ENCODE assay signal across 22 cellular contexts in the genomic region with DNA sequence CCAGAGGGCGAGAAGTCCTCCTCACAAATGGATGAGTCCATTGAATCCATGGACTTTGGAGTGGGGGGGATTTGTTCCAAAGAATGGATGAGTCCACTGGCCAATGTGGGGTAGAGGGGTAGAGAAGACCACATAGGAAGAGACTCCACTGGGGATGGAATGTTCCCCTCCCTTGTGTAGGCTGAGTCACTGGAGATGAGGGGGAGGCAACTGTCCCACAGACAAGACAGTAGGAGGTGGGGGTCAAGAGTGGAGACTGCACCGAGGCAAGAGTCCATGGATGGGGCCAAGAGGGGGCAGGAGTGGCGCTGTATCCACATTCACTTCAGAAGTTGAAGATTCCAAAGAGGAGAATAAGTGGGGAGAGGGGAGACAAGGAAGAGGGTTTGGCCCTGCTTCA. TPM values are rescaled to one million over a fixed set of nuclear protein-coding genes. Genes with fewer than 3 reads are reported as not detected.
DNase-seq lines count a peak whose midpoint lies in the region; ATAC-seq, FAIRE-seq and TF ChIP-seq lines count a peak whose summit lies in the region.
"Had no signal": no experiment of that assay in that cellular context is flagged by ENCODE, and none has a peak within 500 bp of the region (broad histone marks: within the 10 kb centered on the region; RNA-seq: fewer than 3 reads in every experiment).

No MANE protein-coding gene starts in this region.

- POLR2A ChIA-PET in HepG2 (lab: Yijun Ruan, JAX): interaction anchor here (1.1 to 1.4 kb wide), 2 partner anchors 9 to 52 kb away, joined by 3 to 5 read pairs; no protein-coding TSS in a partner anchor

- H3K9me3 ChIP-seq in HepG2 (ENCODE audit: low read length) (no peaks in the 10 kb centered on the region), right lobe of liver (no peaks in the 10 kb centered on the region), muscle layer of duodenum (ENCODE audit: control insufficient read depth in 1 of 2, low read length in 2 of 2) (no peaks in the 10 kb centered on the region)
- H3K9me3 ChIP-seq: A549; BLaER1 treated with 17β-estradiol and CSF1 and Interleukin-3, amounts not matched to agents 10 nM and 100 nM; breast epithelium; SJCRH30; upper lobe of left lung had no signal

- BruUV-seq in HepG2 (replicated peaks; lab: Mats Ljungman, UMichigan): no TSS peak

- no peak overlapping the region for H3K4me2 ChIP-seq in HepG2 (ENCODE audit: low read depth, low read length)
- H3K4me2 ChIP-seq: A549 had no signal

- H3K27ac Mint-ChIP-seq in chondrocyte (ENCODE audit: unreplicated experiment) (peak overlapping the region; percentile 66), type B pancreatic cell (peak overlapping the region; percentile 61)
- H3K27ac Mint-ChIP-seq: activated naive CD8-positive, alpha-beta T cell treated with anti-CD3 and anti-CD28 coated beads, Interleukin-2, amount 10 ng/mL, durations not matched to agents 7 days and 5 days had no signal

- no peak for DNase-seq in HepG2 (ENCODE audit: low spot score)
- DNase-seq in right lobe of liver: no peak
- DNase-seq in chondrocyte (ENCODE audit: low spot score): no peak
- no peak for DNase-seq in type B pancreatic cell (ENCODE audit: extremely low spot score, unreplicated experiment)
- DNase-seq in activated CD8-positive, alpha-beta memory T cell treated with anti-CD3 and anti-CD28 coated beads, Interleukin-2, amount 50 U/mL, for 48 hours: no peak
- no peak for DNase-seq in NOMO-1 treated with dmso at 0.1 percent for 144 hours (lab: John Stamatoyannopoulos, UW; ENCODE audit: unreplicated experiment)
- DNase-seq: activated naive CD8-positive, alpha-beta T cell treated with anti-CD3 and anti-CD28 coated beads, Interleukin-2, amount 10 ng/mL, durations not matched to agents 7 days and 5 days; NCI-H2029 treated with DMSO at 0.1 percent for 48 hours; NCI-H510A treated with DMSO at 0.1 percent for 48 hours; SJCRH30; upper lobe of left lung had no signal

- peaks cover 18 to 52% of the 10 kb centered on the region in 2 experiments for H3K36me3 ChIP-seq in HepG2 (replicated peaks in 1 of 2; ENCODE audit: control insufficient read depth in 1 of 2, insufficient read depth in 2 of 2, low read length in 2 of 2)
- H3K36me3 ChIP-seq in right lobe of liver: peaks cover 0 to 25% (median 10%) of the 10 kb centered on the region in 4 donors
- H3K36me3 ChIP-seq in muscle layer of duodenum (ENCODE audit: control insufficient read depth in 1 of 2, insufficient read depth in 2 of 2, low read length in 2 of 2): peaks cover 38 to 57% of the 10 kb centered on the region in 2 donors
- H3K36me3 ChIP-seq: breast epithelium had no signal

- no peak for TF ChIP-seq RAD21 in HepG2 (CRISPR knock-in tag; IDR thresholded peaks at IDR 0.05)

- H3K4me1 ChIP-seq in HepG2 (ENCODE audit: insufficient read depth, low read length) (peaks cover 15% of the 10 kb centered on the region), right lobe of liver (no peaks in the 10 kb centered on the region), muscle layer of duodenum (ENCODE audit: control insufficient read depth in 1 of 2, insufficient read depth in 2 of 2, low read length in 2 of 2) (peaks cover 0 to 14% of the 10 kb centered on the region in 2 donors)
- H3K4me1 ChIP-seq: A549, SJCRH30 had no signal

- H3K27ac ChIP-seq in HepG2 (ENCODE audit: extremely low read length, insufficient read depth, low read length): no peak overlapping the region
- no peak overlapping the region for H3K27ac ChIP-seq in right lobe of liver
- H3K27ac ChIP-seq in muscle layer of duodenum (ENCODE audit: low read length): peak overlapping the region; percentile 14
- H3K27ac ChIP-seq: A549; BLaER1 treated with 17β-estradiol and CSF1 and Interleukin-3, amounts not matched to agents 10 nM and 100 nM; SJCRH30 had no signal

- no peaks in the 10 kb centered on the region for H4K20me1 ChIP-seq in HepG2 (ENCODE audit: insufficient read depth, low read length)

- H3K4me3 ChIP-seq in HepG2 (replicated peaks in 1 of 3; ENCODE audit: insufficient read depth in 1 of 3, low read depth in 2 of 3, low read length in 3 of 3) (no peak overlapping the region), right lobe of liver (no peak overlapping the region), muscle layer of duodenum (ENCODE audit: low read depth in 1 of 2, low read length in 2 of 2) (no peak overlapping the region)
- H3K4me3 ChIP-seq: A549; BLaER1 treated with 17β-estradiol and CSF1 and Interleukin-3, amounts not matched to agents 10 nM and 100 nM; breast epithelium; SJCRH30; upper lobe of left lung had no signal

- no peak overlapping the region for H3K9ac ChIP-seq in HepG2 (ENCODE audit: insufficient read depth, low read depth, low read length)

- H3K4me3 Mint-ChIP-seq in chondrocyte (ENCODE audit: unreplicated experiment): no peak overlapping the region
- H3K4me3 Mint-ChIP-seq in type B pancreatic cell: no peak overlapping the region
- H3K4me3 Mint-ChIP-seq: activated naive CD8-positive, alpha-beta T cell treated with anti-CD3 and anti-CD28 coated beads, Interleukin-2, amount 10 ng/mL, durations not matched to agents 7 days and 5 days; IgD-negative memory B cell; naive thymus-derived CD8-positive, alpha-beta T cell; stimulated activated memory B cell treated with anti-CD40 and anti-IgM and Interleukin-4, amounts not matched to agents 10 μg/mL and 1 μg/mL and 100 μg/mL, for 72 hours had no signal

- in situ Hi-C loops in HepG2 (cut with HindIII; ENCODE audit: extremely low pct_ligation_motif_present, low pct_unique_long_range_greater_than_20kb): no loop called here

- no peak for ATAC-seq in HepG2
- no peak for ATAC-seq in right lobe of liver
- no peak for ATAC-seq in GM19328 (IDR thresholded peaks at IDR 0.05; ENCODE audit: unreplicated experiment)
- ATAC-seq: activated CD4-positive, CD25-positive, alpha-beta regulatory T cell treated with anti-CD3 and anti-CD28 coated beads, Interleukin-2, amount 50 U/mL, for 24 hours; esophagus mucosa; naive thymus-derived CD8-positive, alpha-beta T cell; stimulated activated memory B cell treated with anti-CD40 and anti-IgM and Interleukin-4, amounts not matched to agents 10 μg/mL and 1 μg/mL and 100 μg/mL, for 72 hours had no signal

- peak in 1 of 2 experiments; percentile 8; a peak in 1 of 4 replicates for TF ChIP-seq POLR2A in HepG2 (IDR thresholded peaks at IDR 0.05; ENCODE audit: insufficient read depth in 1 of 2, low read depth in 2 of 2, low read length in 2 of 2)
- no peak for TF ChIP-seq POLR2A in right lobe of liver (IDR thresholded peaks at IDR 0.05)

- no peak overlapping the region for H2AFZ ChIP-seq in HepG2 (ENCODE audit: low read length)

- H3K9me3 Mint-ChIP-seq in chondrocyte (ENCODE audit: low read depth) (no peaks in the 10 kb centered on the region), type B pancreatic cell (no peaks in the 10 kb centered on the region)
- H3K9me3 Mint-ChIP-seq: activated naive CD8-positive, alpha-beta T cell treated with anti-CD3 and anti-CD28 coated beads, Interleukin-2, amount 10 ng/mL, durations not matched to agents 7 days and 5 days; IgD-negative memory B cell; naive thymus-derived CD8-positive, alpha-beta T cell; stimulated activated memory B cell treated with anti-CD40 and anti-IgM and Interleukin-4, amounts not matched to agents 10 μg/mL and 1 μg/mL and 100 μg/mL, for 72 hours had no signal

- FAIRE-seq in HepG2 (lab: Jason Lieb, UNC): no peak
- FAIRE-seq: A549, GM12892 had no signal

- H3K36me3 Mint-ChIP-seq in chondrocyte (ENCODE audit: low read depth) (peaks cover 27% of the 10 kb centered on the region), type B pancreatic cell (peaks cover 34% of the 10 kb centered on the region)

- 98% methylated on average over 3 of the region's 3 CpGs for WGBS in HepG2 (ENCODE audit: low lambda C conversion rate)
- WGBS in right lobe of liver (ENCODE audit: insufficient coverage, low coverage, low lambda C conversion rate, missing lambda C conversion rate): 90% methylated on average over 3 of the region's 3 CpGs

- intact Hi-C loops in HepG2 (cut with micrococcal nuclease; ENCODE audit: unreplicated experiment): no loop called here
- intact Hi-C loops in right lobe of liver (cut with DNase I): no loop called here

- H3K27me3 Mint-ChIP-seq in chondrocyte (ENCODE audit: low read depth): no peaks in the 10 kb centered on the region
- no peaks in the 10 kb centered on the region for H3K27me3 Mint-ChIP-seq in type B pancreatic cell
- H3K27me3 Mint-ChIP-seq: activated naive CD8-positive, alpha-beta T cell treated with anti-CD3 and anti-CD28 coated beads, Interleukin-2, amount 10 ng/mL, durations not matched to agents 7 days and 5 days; IgD-negative memory B cell; naive thymus-derived CD8-positive, alpha-beta T cell; stimulated activated memory B cell treated with anti-CD40 and anti-IgM and Interleukin-4, amounts not matched to agents 10 μg/mL and 1 μg/mL and 100 μg/mL, for 72 hours had no signal

- H3K27me3 ChIP-seq in HepG2 (ENCODE audit: control insufficient read depth in 1 of 2, insufficient read depth in 2 of 2, low read length in 2 of 2) (no peaks in the 10 kb centered on the region), right lobe of liver (no peaks in the 10 kb centered on the region), muscle layer of duodenum (ENCODE audit: low read depth, low read length) (no peaks in the 10 kb centered on the region)
- H3K27me3 ChIP-seq: BLaER1 treated with 17β-estradiol and CSF1 and Interleukin-3, amounts not matched to agents 10 nM and 100 nM; breast epithelium; SJCRH30; upper lobe of left lung had no signal

- peaks cover 18% of the 10 kb centered on the region for H3K4me1 Mint-ChIP-seq in chondrocyte (ENCODE audit: low read depth)
- peaks cover 21% of the 10 kb centered on the region for H3K4me1 Mint-ChIP-seq in type B pancreatic cell (ENCODE audit: unreplicated experiment)

- TF ChIP-seq EP300 in HepG2 (IDR thresholded peaks at IDR 0.05; ENCODE audit: low read depth in 2 of 2, low read length in 2 of 2): no peak
- no peak for TF ChIP-seq EP300 in HepG2 (CRISPR knock-in tag; IDR thresholded peaks at IDR 0.05; ENCODE audit: borderline replicate concordance)

- CTCF ChIA-PET in HepG2 (lab: Yijun Ruan, JAX; ENCODE audit: low intra/inter-chr PET ratio, low total read pairs): no interaction called here

- H3K79me2 ChIP-seq in HepG2 (ENCODE audit: insufficient read depth, low read length): peaks cover 16% of the 10 kb centered on the region

- TF ChIP-seq CTCF in HepG2 (CRISPR knock-in tag; IDR thresholded peaks at IDR 0.05) (no peak), right lobe of liver (IDR thresholded peaks at IDR 0.05) (no peak), chondrocyte (IDR thresholded peaks at IDR 0.05) (no peak), type B pancreatic cell (conservative IDR thresholded peaks at IDR 0.05) (no peak)

RNA-seq across cellular contexts. Expression of gene EGFL8, which starts 4.4 kb away (rescaled TPM):
- total RNA-seq in HepG2 (2016; rRNA removed; fragmentation: Illumina TruSeq; extraction: Trizol) (3.1 and 11.5 TPM in 2 replicates), right lobe of liver (1 to 10 TPM; 1.4 to 6.0 (median 4.2) TPM), chondrocyte (14.3 to 16.3 TPM (median 15.4 TPM) in 3 replicates), type B pancreatic cell (ENCODE audit: low replicate concordance) (27.1 and 35.8 TPM in 2 replicates)
- total RNA-seq in HepG2 (2016; cell fraction: cytosol; rRNA removed; fragmentation: Illumina TruSeq; extraction: Trizol; ENCODE audit: low read depth): 10.1 and 11.4 TPM in 2 replicates
- total RNA-seq in HepG2 (2016; cell fraction: insoluble cytoplasmic fraction; rRNA removed; fragmentation: Illumina TruSeq; extraction: Trizol): 2.7 and 10.8 TPM in 2 replicates
- total RNA-seq in HepG2 (2016; cell fraction: membrane; rRNA removed; fragmentation: Illumina TruSeq; extraction: Trizol): 8.3 and 8.6 TPM in 2 replicates
- total RNA-seq in HepG2 (2016; cell fraction: nucleus; rRNA removed; fragmentation: Illumina TruSeq; extraction: Trizol): 10.1 and 19.2 TPM in 2 replicates
- 10.0 and 11.5 TPM in 2 replicates for polyA plus RNA-seq in HepG2 (2011; rRNA removed)
- 2.6 and 4.0 TPM in 2 replicates for polyA plus RNA-seq in HepG2 (2011; cell fraction: cytosol; rRNA removed)
- 57.8 and 67.9 TPM in 2 replicates for polyA plus RNA-seq in HepG2 (2011; cell fraction: nucleus; rRNA removed)
- polyA plus RNA-seq in HepG2 (2012): 6.6 and 13.6 TPM in 2 replicates
- polyA plus RNA-seq in HepG2 (2016; cell fraction: cytosol; fragmentation: Illumina TruSeq; extraction: Trizol; ENCODE audit: low read depth): 13.9 and 14.0 TPM in 2 replicates
- polyA plus RNA-seq in HepG2 (2016; cell fraction: insoluble cytoplasmic fraction; fragmentation: Illumina TruSeq; extraction: Trizol; ENCODE audit: low read depth): 3.1 and 5.1 TPM in 2 replicates
- polyA plus RNA-seq in HepG2 (2016; cell fraction: membrane; fragmentation: Illumina TruSeq; extraction: Trizol; ENCODE audit: low read depth): 9.9 and 10.7 TPM in 2 replicates
- 58.3 and 58.6 TPM in 2 replicates for polyA plus RNA-seq in HepG2 (2016; cell fraction: nucleus; fragmentation: Illumina TruSeq; extraction: Trizol; ENCODE audit: insufficient read depth, low read depth)
- 1.8 and 2.1 TPM in 2 replicates for polyA minus RNA-seq in HepG2 (2011; rRNA and poly(A)+ RNA removed; ENCODE audit: low replicate concordance)
- 0.30 and 0.88 TPM in 2 replicates for polyA minus RNA-seq in HepG2 (2011; cell fraction: cytosol; rRNA and poly(A)+ RNA removed)
- 6.0 and 7.3 TPM in 2 replicates for polyA minus RNA-seq in HepG2 (2011; cell fraction: nucleus; rRNA and poly(A)+ RNA removed)
- polyA plus RNA-seq: IgD-negative memory B cell had no signal

RNA-seq across cellular contexts. Expression of gene AGPAT1, which starts 7.1 kb away (rescaled TPM):
- total RNA-seq in HepG2 (2016; rRNA removed; fragmentation: Illumina TruSeq; extraction: Trizol): 40.4 and 51.3 TPM in 2 replicates
- 81.2 and 93.6 TPM in 2 replicates for total RNA-seq in HepG2 (2016; cell fraction: cytosol; rRNA removed; fragmentation: Illumina TruSeq; extraction: Trizol; ENCODE audit: low read depth)
- 33.4 and 51.4 TPM in 2 replicates for total RNA-seq in HepG2 (2016; cell fraction: insoluble cytoplasmic fraction; rRNA removed; fragmentation: Illumina TruSeq; extraction: Trizol)
- 155 and 171 TPM in 2 replicates for total RNA-seq in HepG2 (2016; cell fraction: membrane; rRNA removed; fragmentation: Illumina TruSeq; extraction: Trizol)
- total RNA-seq in HepG2 (2016; cell fraction: nucleus; rRNA removed; fragmentation: Illumina TruSeq; extraction: Trizol): 32.0 and 35.9 TPM in 2 replicates
- 139 and 164 TPM in 2 replicates for polyA plus RNA-seq in HepG2 (2011; rRNA removed)
- polyA plus RNA-seq in HepG2 (2011; cell fraction: cytosol; rRNA removed): 172 and 177 TPM in 2 replicates
- polyA plus RNA-seq in HepG2 (2011; cell fraction: nucleus; rRNA removed): 110 and 131 TPM in 2 replicates
- 90.8 and 93.8 TPM in 2 replicates for polyA plus RNA-seq in HepG2 (2012)
- 243 and 265 TPM in 2 replicates for polyA plus RNA-seq in HepG2 (2016; cell fraction: cytosol; fragmentation: Illumina TruSeq; extraction: Trizol; ENCODE audit: low read depth)
- polyA plus RNA-seq in HepG2 (2016; cell fraction: insoluble cytoplasmic fraction; fragmentation: Illumina TruSeq; extraction: Trizol; ENCODE audit: low read depth): 72.4 and 91.5 TPM in 2 replicates
- 343 and 366 TPM in 2 replicates for polyA plus RNA-seq in HepG2 (2016; cell fraction: membrane; fragmentation: Illumina TruSeq; extraction: Trizol; ENCODE audit: low read depth)
- 92.4 and 99.1 TPM in 2 replicates for polyA plus RNA-seq in HepG2 (2016; cell fraction: nucleus; fragmentation: Illumina TruSeq; extraction: Trizol; ENCODE audit: insufficient read depth, low read depth)
- polyA minus RNA-seq in HepG2 (2011; rRNA and poly(A)+ RNA removed; ENCODE audit: low replicate concordance): 171 and 334 TPM in 2 replicates
- polyA minus RNA-seq in HepG2 (2011; cell fraction: cytosol; rRNA and poly(A)+ RNA removed): 80.3 and 91.5 TPM in 2 replicates
- polyA minus RNA-seq in HepG2 (2011; cell fraction: nucleus; rRNA and poly(A)+ RNA removed): 25.5 and 38.5 TPM in 2 replicates
- 10 to 100 TPM; 23.5 to 36.9 (median 31.6) TPM for total RNA-seq in right lobe of liver
- total RNA-seq in chondrocyte: 66.7 to 77.2 TPM (median 67.0 TPM) in 3 replicates
- total RNA-seq in type B pancreatic cell (ENCODE audit: low replicate concordance): 64.1 and 76.3 TPM in 2 replicates

RNA-seq across cellular contexts. Expression of gene RNF5, which starts 9.4 kb away (rescaled TPM):
- total RNA-seq in HepG2 (2016; rRNA removed; fragmentation: Illumina TruSeq; extraction: Trizol): 98.0 and 107 TPM in 2 replicates
- total RNA-seq in HepG2 (2016; cell fraction: cytosol; rRNA removed; fragmentation: Illumina TruSeq; extraction: Trizol; ENCODE audit: low read depth): 51.1 and 51.5 TPM in 2 replicates
- 100 and 113 TPM in 2 replicates for total RNA-seq in HepG2 (2016; cell fraction: insoluble cytoplasmic fraction; rRNA removed; fragmentation: Illumina TruSeq; extraction: Trizol)
- 81.3 and 84.1 TPM in 2 replicates for total RNA-seq in HepG2 (2016; cell fraction: membrane; rRNA removed; fragmentation: Illumina TruSeq; extraction: Trizol)
- total RNA-seq in HepG2 (2016; cell fraction: nucleus; rRNA removed; fragmentation: Illumina TruSeq; extraction: Trizol): 38.9 and 40.1 TPM in 2 replicates
- 117 and 131 TPM in 2 replicates for polyA plus RNA-seq in HepG2 (2011; rRNA removed)
- polyA plus RNA-seq in HepG2 (2011; cell fraction: cytosol; rRNA removed): 180 and 181 TPM in 2 replicates
- polyA plus RNA-seq in HepG2 (2011; cell fraction: nucleus; rRNA removed): 49.7 and 51.1 TPM in 2 replicates
- 124 and 133 TPM in 2 replicates for polyA plus RNA-seq in HepG2 (2012)
- polyA plus RNA-seq in HepG2 (2016; cell fraction: cytosol; fragmentation: Illumina TruSeq; extraction: Trizol; ENCODE audit: low read depth): 72.5 TPM in 2 replicates
- polyA plus RNA-seq in HepG2 (2016; cell fraction: insoluble cytoplasmic fraction; fragmentation: Illumina TruSeq; extraction: Trizol; ENCODE audit: low read depth): 150 and 151 TPM in 2 replicates
- 109 and 112 TPM in 2 replicates for polyA plus RNA-seq in HepG2 (2016; cell fraction: membrane; fragmentation: Illumina TruSeq; extraction: Trizol; ENCODE audit: low read depth)
- polyA plus RNA-seq in HepG2 (2016; cell fraction: nucleus; fragmentation: Illumina TruSeq; extraction: Trizol; ENCODE audit: insufficient read depth, low read depth): 75.3 and 76.6 TPM in 2 replicates
- 64.0 and 99.2 TPM in 2 replicates for polyA minus RNA-seq in HepG2 (2011; rRNA and poly(A)+ RNA removed; ENCODE audit: low replicate concordance)
- polyA minus RNA-seq in HepG2 (2011; cell fraction: cytosol; rRNA and poly(A)+ RNA removed): 36.3 and 44.2 TPM in 2 replicates
- polyA minus RNA-seq in HepG2 (2011; cell fraction: nucleus; rRNA and poly(A)+ RNA removed): 16.9 and 18.9 TPM in 2 replicates
- 10 to 100 TPM; 50.5 to 90.4 (median 60.9) TPM for total RNA-seq in right lobe of liver
- 45.2 to 48.0 TPM (median 45.2 TPM) in 3 replicates for total RNA-seq in chondrocyte
- 49.4 and 69.2 TPM in 2 replicates for total RNA-seq in type B pancreatic cell (ENCODE audit: low replicate concordance)

RNA-seq across cellular contexts. Expression of gene PPT2, which starts 14.9 kb away (rescaled TPM):
- 20.1 and 39.2 TPM in 2 replicates for total RNA-seq in HepG2 (2016; rRNA removed; fragmentation: Illumina TruSeq; extraction: Trizol)
- total RNA-seq in HepG2 (2016; cell fraction: cytosol; rRNA removed; fragmentation: Illumina TruSeq; extraction: Trizol; ENCODE audit: low read depth): 5.6 and 9.7 TPM in 2 replicates
- total RNA-seq in HepG2 (2016; cell fraction: insoluble cytoplasmic fraction; rRNA removed; fragmentation: Illumina TruSeq; extraction: Trizol): 19.2 and 37.8 TPM in 2 replicates
- 16.4 and 20.0 TPM in 2 replicates for total RNA-seq in HepG2 (2016; cell fraction: membrane; rRNA removed; fragmentation: Illumina TruSeq; extraction: Trizol)
- 35.4 and 44.6 TPM in 2 replicates for total RNA-seq in HepG2 (2016; cell fraction: nucleus; rRNA removed; fragmentation: Illumina TruSeq; extraction: Trizol)
- 61.8 and 79.3 TPM in 2 replicates for polyA plus RNA-seq in HepG2 (2011; rRNA removed)
- 49.1 and 57.1 TPM in 2 replicates for polyA plus RNA-seq in HepG2 (2011; cell fraction: cytosol; rRNA removed)
- polyA plus RNA-seq in HepG2 (2011; cell fraction: nucleus; rRNA removed): 64.9 and 74.8 TPM in 2 replicates
- polyA plus RNA-seq in HepG2 (2012): 26.9 and 27.6 TPM in 2 replicates
- polyA plus RNA-seq in HepG2 (2016; cell fraction: cytosol; fragmentation: Illumina TruSeq; extraction: Trizol; ENCODE audit: low read depth): 6.6 and 9.2 TPM in 2 replicates
- polyA plus RNA-seq in HepG2 (2016; cell fraction: insoluble cytoplasmic fraction; fragmentation: Illumina TruSeq; extraction: Trizol; ENCODE audit: low read depth): 22.9 and 24.6 TPM in 2 replicates
- polyA plus RNA-seq in HepG2 (2016; cell fraction: membrane; fragmentation: Illumina TruSeq; extraction: Trizol; ENCODE audit: low read depth): 13.8 and 16.0 TPM in 2 replicates
- polyA plus RNA-seq in HepG2 (2016; cell fraction: nucleus; fragmentation: Illumina TruSeq; extraction: Trizol; ENCODE audit: insufficient read depth, low read depth): 77.3 and 84.1 TPM in 2 replicates
- polyA minus RNA-seq in HepG2 (2011; rRNA and poly(A)+ RNA removed; ENCODE audit: low replicate concordance): 61.4 and 89.7 TPM in 2 replicates
- polyA minus RNA-seq in HepG2 (2011; cell fraction: cytosol; rRNA and poly(A)+ RNA removed): 17.0 and 18.1 TPM in 2 replicates
- polyA minus RNA-seq in HepG2 (2011; cell fraction: nucleus; rRNA and poly(A)+ RNA removed): 28.8 and 29.7 TPM in 2 replicates
- total RNA-seq in right lobe of liver: 10 to 100 TPM in 2 of 6 experiments, 1 to 10 TPM in 4; 6.4 to 16.0 (median 8.9) TPM
- 35.6 to 37.9 TPM (median 35.8 TPM) in 3 replicates for total RNA-seq in chondrocyte
- total RNA-seq in type B pancreatic cell (ENCODE audit: low replicate concordance): 44.1 and 46.9 TPM in 2 replicates

RNA-seq across cellular contexts. Expression of gene AGER, which starts 15.2 kb away (rescaled TPM):
- 0.41 and 1.9 TPM in 2 replicates for total RNA-seq in HepG2 (2016; rRNA removed; fragmentation: Illumina TruSeq; extraction: Trizol)
- total RNA-seq in HepG2 (2016; cell fraction: cytosol; rRNA removed; fragmentation: Illumina TruSeq; extraction: Trizol; ENCODE audit: low read depth): 2.6 and 2.7 TPM in 2 replicates
- 0.62 and 1.6 TPM in 2 replicates for total RNA-seq in HepG2 (2016; cell fraction: insoluble cytoplasmic fraction; rRNA removed; fragmentation: Illumina TruSeq; extraction: Trizol)
- total RNA-seq in HepG2 (2016; cell fraction: membrane; rRNA removed; fragmentation: Illumina TruSeq; extraction: Trizol): 1.0 and 1.2 TPM in 2 replicates
- total RNA-seq in HepG2 (2016; cell fraction: nucleus; rRNA removed; fragmentation: Illumina TruSeq; extraction: Trizol): 2.8 and 4.0 TPM in 2 replicates
- polyA plus RNA-seq in HepG2 (2011; rRNA removed): 5.1 and 5.7 TPM in 2 replicates
- polyA plus RNA-seq in HepG2 (2011; cell fraction: cytosol; rRNA removed): 0.83 and 1.4 TPM in 2 replicates
- 50.1 and 67.3 TPM in 2 replicates for polyA plus RNA-seq in HepG2 (2011; cell fraction: nucleus; rRNA removed)
- polyA plus RNA-seq in HepG2 (2012): 8.4 and 12.5 TPM in 2 replicates
- 1.2 and 1.8 TPM in 2 replicates for polyA plus RNA-seq in HepG2 (2016; cell fraction: cytosol; fragmentation: Illumina TruSeq; extraction: Trizol; ENCODE audit: low read depth)
- polyA plus RNA-seq in HepG2 (2016; cell fraction: insoluble cytoplasmic fraction; fragmentation: Illumina TruSeq; extraction: Trizol; ENCODE audit: low read depth): 0.76 and 1.1 TPM in 2 replicates
- 1.5 and 1.9 TPM in 2 replicates for polyA plus RNA-seq in HepG2 (2016; cell fraction: membrane; fragmentation: Illumina TruSeq; extraction: Trizol; ENCODE audit: low read depth)
- polyA plus RNA-seq in HepG2 (2016; cell fraction: nucleus; fragmentation: Illumina TruSeq; extraction: Trizol; ENCODE audit: insufficient read depth, low read depth): 22.5 and 29.9 TPM in 2 replicates
- polyA minus RNA-seq in HepG2 (2011; rRNA and poly(A)+ RNA removed; ENCODE audit: low replicate concordance): 1.0 and 1.1 TPM in 2 replicates
- not detected in 2 replicates for polyA minus RNA-seq in HepG2 (2011; cell fraction: cytosol; rRNA and poly(A)+ RNA removed)
- 5.3 and 9.2 TPM in 2 replicates for polyA minus RNA-seq in HepG2 (2011; cell fraction: nucleus; rRNA and poly(A)+ RNA removed)
- total RNA-seq in right lobe of liver: 1 to 10 TPM in 4 of 6 experiments, under 1 TPM in 2; 0.81 to 3.4 (median 1.8) TPM
- 2.6 to 4.9 TPM (median 3.6 TPM) in 3 replicates for total RNA-seq in chondrocyte
- total RNA-seq in type B pancreatic cell (ENCODE audit: low replicate concordance): 11.1 and 16.9 TPM in 2 replicates
